35 cellular contexts compared by ENCODE assay signal in the genomic region with DNA sequence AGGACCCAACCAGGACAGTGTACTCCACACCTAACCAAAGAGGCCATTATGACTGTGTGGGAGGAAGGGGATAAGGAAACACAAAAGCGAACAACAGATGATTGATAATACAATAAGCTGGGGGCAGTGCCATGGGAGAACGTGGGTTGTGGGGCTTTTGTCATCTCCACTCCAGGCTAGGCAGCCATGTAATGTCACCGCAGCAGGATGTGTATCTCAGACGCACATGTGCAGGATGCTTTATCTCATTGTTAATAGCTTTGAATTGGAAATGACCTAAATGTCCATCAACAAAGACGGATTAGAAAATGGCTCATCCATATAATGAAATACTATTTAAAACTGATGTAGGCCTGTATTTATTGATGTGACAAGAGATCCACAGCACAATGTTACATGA.
"Had no signal": no experiment of that assay in that cellular context is flagged by ENCODE, and none has a peak within 500 bp of the region (broad histone marks: within the 10 kb centered on the region; RNA-seq: fewer than 3 reads in every experiment).

No MANE protein-coding gene starts in this region.

- H3K36me3 Mint-ChIP-seq: activated naive CD4-positive, alpha-beta T cell treated with anti-CD3 and anti-CD28 coated beads, Interleukin-2, amount 50 U/mL, for 72 hours had no signal

- ATAC-seq: activated CD4-positive, alpha-beta T cell treated with anti-CD3 and anti-CD28 coated beads for 36 hours; activated CD4-positive, CD25-positive, alpha-beta regulatory T cell treated with anti-CD3 and anti-CD28 coated beads, Interleukin-2, amount 50 U/mL, for 24 hours; activated CD8-positive, alpha-beta T cell treated with anti-CD3 and anti-CD28 coated beads, Interleukin-2, amount 10 ng/mL, durations not matched to agents 7 days and 5 days; activated naive CD4-positive, alpha-beta T cell treated with anti-CD3 and anti-CD28 coated beads, Interleukin-2, amount 50 U/mL, for 72 hours; activated naive CD8-positive, alpha-beta T cell treated with anti-CD3 and anti-CD28 coated beads, Interleukin-2, amount 50 U/mL, for 24 hours; activated T-cell treated with anti-CD3 and anti-CD28 coated beads, Interleukin-2, amount 50 U/mL, for 4 hours; PC-3; Right ventricle myocardium inferior had no signal

- H3K4me1 Mint-ChIP-seq: activated CD4-positive, alpha-beta T cell treated with anti-CD3 and anti-CD28 coated beads for 36 hours; activated CD4-positive, alpha-beta T cell treated with anti-CD3 and anti-CD28 coated beads, Interleukin-2, amount 10 ng/mL, durations not matched to agents 7 days and 5 days; activated naive CD8-positive, alpha-beta T cell treated with anti-CD3 and anti-CD28 coated beads, Interleukin-2, amount 50 U/mL, for 24 hours; central memory CD8-positive, alpha-beta T cell had no signal

- H3K4me3 Mint-ChIP-seq: activated CD4-positive, alpha-beta T cell treated with anti-CD3 and anti-CD28 coated beads for 36 hours; activated CD4-positive, alpha-beta T cell treated with anti-CD3 and anti-CD28 coated beads, Interleukin-2, amount 10 ng/mL, durations not matched to agents 7 days and 5 days; activated CD8-positive, alpha-beta T cell treated with anti-CD3 and anti-CD28 coated beads, Interleukin-2, amount 10 ng/mL, durations not matched to agents 7 days and 5 days; activated naive CD4-positive, alpha-beta T cell treated with anti-CD3 and anti-CD28 coated beads for 36 hours; activated naive CD8-positive, alpha-beta T cell treated with anti-CD3 and anti-CD28 coated beads, Interleukin-2, amount 50 U/mL, for 24 hours; activated T-cell treated with anti-CD3 and anti-CD28 coated beads, Interleukin-2, amount 50 U/mL, for 4 hours; activated T-helper 1 cell treated with anti-CD3 and anti-CD28 coated beads, Interleukin-12 subunit alpha, Interleukin-12 subunit beta, Interleukin-2, Interleukin-4 antibody, amounts not matched to agents 30 ng/mL and 10 ng/mL and 1 ng/mL, durations not matched to agents 14 hours and 24 hours and 36 hours; central memory CD8-positive, alpha-beta T cell; T-helper 1 cell treated with Interleukin-12 subunit alpha and Interleukin-12 subunit beta and Interleukin-4 antibody, amounts not matched to agents 30 μg/mL and 1 μg/mL, for 36 hours; T-helper 2 cell treated with Interferon-gamma antibody and Interleukin-4, amounts not matched to agents 5 μg/mL and 100 μg/mL, for 36 hours had no signal

- DNase-seq: activated CD4-positive, alpha-beta T cell treated with anti-CD3 and anti-CD28 coated beads for 36 hours; activated CD4-positive, alpha-beta T cell treated with anti-CD3 and anti-CD28 coated beads, Interleukin-2, amount 10 ng/mL, durations not matched to agents 7 days and 5 days; activated CD4-positive, alpha-beta T cell treated with anti-CD3 and anti-CD28 coated beads, Interleukin-2, amount 50 U/mL, for 48 hours; activated CD8-positive, alpha-beta T cell treated with anti-CD3 and anti-CD28 coated beads, Interleukin-2, amount 10 ng/mL, durations not matched to agents 7 days and 5 days; activated gamma-delta T cell treated with Interleukin-2 at 50 U/mL for 16 hours; activated naive CD4-positive, alpha-beta T cell treated with anti-CD3 and anti-CD28 coated beads for 36 hours; activated naive CD8-positive, alpha-beta T cell treated with anti-CD3 and anti-CD28 coated beads, Interleukin-2, amount 50 U/mL, for 24 hours; activated T-cell treated with anti-CD3 and anti-CD28 coated beads for 4 hours; activated T-cell treated with anti-CD3 and anti-CD28 coated beads, Interleukin-2, amount 50 U/mL, for 4 hours; aorta; Kasumi-1; KG1; MG63; NCI-H1048; NCI-H1105 treated with DMSO at 0.1 percent for 48 hours; NCI-H1436; NCI-H1694; NCI-H1930; NCI-H2107; NCI-H2171; NCI-H510A; NCI-H748 treated with DMSO at 0.1 percent for 48 hours; NK-92 treated with Interleukin-12 subunit alpha and Interleukin-12 subunit beta, amount 100 ng/mL, for 24 hours; PC-3; RPMI8226; SIG-M5 had no signal

- H3K27me3 ChIP-seq: cardiac muscle cell, MG63, Peyer's patch had no signal

- H3K36me3 ChIP-seq: cardiac muscle cell, MG63, Peyer's patch had no signal

- H3K4me3 ChIP-seq: cardiac muscle cell, MG63, Peyer's patch had no signal

- H3K27ac Mint-ChIP-seq: activated CD4-positive, alpha-beta T cell treated with anti-CD3 and anti-CD28 coated beads for 36 hours; activated CD4-positive, alpha-beta T cell treated with anti-CD3 and anti-CD28 coated beads, Interleukin-2, amount 10 ng/mL, durations not matched to agents 7 days and 5 days; activated CD8-positive, alpha-beta T cell treated with anti-CD3 and anti-CD28 coated beads, Interleukin-2, amount 10 ng/mL, durations not matched to agents 7 days and 5 days; activated naive CD4-positive, alpha-beta T cell treated with anti-CD3 and anti-CD28 coated beads for 36 hours; activated naive CD4-positive, alpha-beta T cell treated with anti-CD3 and anti-CD28 coated beads, Interleukin-2, amount 50 U/mL, for 72 hours; activated naive CD8-positive, alpha-beta T cell treated with anti-CD3 and anti-CD28 coated beads, Interleukin-2, amount 50 U/mL, for 24 hours; activated T-helper 1 cell treated with anti-CD3 and anti-CD28 coated beads, Interleukin-12 subunit alpha, Interleukin-12 subunit beta, Interleukin-2, Interleukin-4 antibody, amounts not matched to agents 30 ng/mL and 10 ng/mL and 1 ng/mL, durations not matched to agents 14 hours and 24 hours and 36 hours; T-helper 1 cell treated with Interleukin-12 subunit alpha and Interleukin-12 subunit beta and Interleukin-4 antibody, amounts not matched to agents 30 μg/mL and 1 μg/mL, for 36 hours; T-helper 2 cell treated with Interferon-gamma antibody and Interleukin-4, amounts not matched to agents 5 μg/mL and 100 μg/mL, for 36 hours had no signal

- H3K9me3 ChIP-seq: Peyer's patch had no signal

- H3K9me3 Mint-ChIP-seq: activated naive CD4-positive, alpha-beta T cell treated with anti-CD3 and anti-CD28 coated beads, Interleukin-2, amount 50 U/mL, for 72 hours; central memory CD8-positive, alpha-beta T cell; T-helper 2 cell treated with Interferon-gamma antibody and Interleukin-4, amounts not matched to agents 5 μg/mL and 100 μg/mL, for 36 hours had no signal
